In the genomic region with DNA sequence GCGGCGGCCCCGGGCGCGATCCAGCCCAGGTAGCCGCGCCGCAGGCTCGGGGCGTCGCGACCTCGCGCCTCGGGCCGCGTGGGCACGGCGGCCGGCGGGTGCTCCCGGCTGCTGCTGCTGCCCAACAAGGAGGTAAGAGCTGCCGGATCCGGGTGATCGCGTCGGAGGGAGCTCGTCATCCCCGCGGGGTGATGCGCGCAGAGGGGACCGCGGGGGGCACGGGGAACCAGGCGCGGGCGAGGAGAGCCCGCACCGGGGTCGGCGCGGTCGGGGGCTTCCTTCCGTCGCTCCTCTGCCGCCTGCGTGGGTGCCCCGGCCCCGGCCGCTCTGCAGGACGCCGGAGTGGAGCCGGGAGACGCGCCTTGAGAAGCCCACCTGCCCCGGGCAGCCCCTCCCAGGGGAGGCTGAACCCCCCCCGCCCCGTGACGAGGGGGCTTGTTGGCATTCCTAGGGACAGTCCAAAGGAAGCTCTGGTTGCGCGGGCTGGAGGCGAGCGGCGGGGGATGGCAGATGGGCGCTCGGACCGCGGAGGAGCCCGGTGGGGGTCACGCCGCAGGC, we compare ENCODE assay signal across 8 cellular contexts.
A peak's percentile ranks its signal among the peaks of the same experiment; 100 is the strongest.
DNase-seq lines count a peak whose midpoint lies in the region; ATAC-seq and TF ChIP-seq lines count a peak whose summit lies in the region.

No MANE protein-coding gene starts in this region.

- ATAC-seq in GM21717 (IDR thresholded peaks at IDR 0.05; ENCODE audit: unreplicated experiment) = peak; percentile 8
- ATAC-seq in thoracic aorta (ENCODE audit: insufficient number of reproducible peaks, low FRiP score, low read depth) = no peak

- H3K27me3 ChIP-seq in breast epithelium = no peaks in the 10 kb centered on the region
- H3K27me3 ChIP-seq in liver (ENCODE audit: control insufficient read depth in 4 of 4, insufficient read depth in 4 of 4, low read length in 3 of 4) = no peaks in the 10 kb centered on the region
- H3K27me3 ChIP-seq in thoracic aorta (replicated peaks; ENCODE audit: insufficient read depth) = no peaks in the 10 kb centered on the region

- WGBS in liver = under 1% methylated on average over 72 of the region's 72 CpGs

- H3K27ac ChIP-seq in C4-2B = peak overlapping the region; percentile 91
- H3K27ac ChIP-seq in breast epithelium = peak overlapping the region; percentile 90 to 94
- peak overlapping the region; percentile 73 to 92 for H3K27ac ChIP-seq in liver (ENCODE audit: low read depth in 1 of 2, low read length in 2 of 2)
- peak overlapping the region; percentile 85 to 88 for H3K27ac ChIP-seq in thoracic aorta

- peak overlapping the region; percentile 87 to 92 (median 92) for H3K4me3 ChIP-seq in breast epithelium
- peak overlapping the region; percentile 61 to 93 (median 87) for H3K4me3 ChIP-seq in liver (ENCODE audit: low read depth in 1 of 3, low read length in 3 of 3)
- peak overlapping the region; percentile 94 for H3K4me3 ChIP-seq in thoracic aorta

- no peak for TF ChIP-seq RAD21 in liver (IDR thresholded peaks at IDR 0.05)

- TF ChIP-seq POLR2A in breast epithelium (IDR thresholded peaks at IDR 0.05) = no peak

- DNase-seq in NCI-H69 (lab: John Stamatoyannopoulos, UW) (peak; percentile 44), breast epithelium (ENCODE audit: low spot score in 2 of 2) (no peak), thoracic aorta (ENCODE audit: low spot score) (no peak), amniotic stem cell (lab: John Stamatoyannopoulos, UW) (no peak)
- DNase-seq in stimulated activated CD4-positive, alpha-beta T cell treated with anti-CD3 and anti-CD28 coated beads, Interleukin-4, amount 100 ng/mL, for 1 hour = no peak

- intact Hi-C loops in breast epithelium (cut with DNase I; ENCODE audit: low total_unique reads) = loop anchor here (5.0 to 10.0 kb wide), 3 partner anchors 127 to 295 kb away; no protein-coding TSS in a partner anchor

- H3K4me1 ChIP-seq in breast epithelium = no peaks in the 10 kb centered on the region
- H3K4me1 ChIP-seq in liver (ENCODE audit: control insufficient read depth in 4 of 4, insufficient read depth in 4 of 4, low read length in 3 of 4) = peaks cover 9 to 31% (median 25%) of the 10 kb centered on the region in 4 donors
- peaks cover 28 to 37% of the 10 kb centered on the region in 2 donors for H3K4me1 ChIP-seq in thoracic aorta (ENCODE audit: control insufficient read depth in 1 of 2, low read depth in 2 of 2)

- no peaks in the 10 kb centered on the region for H3K36me3 ChIP-seq in breast epithelium
- H3K36me3 ChIP-seq in liver (ENCODE audit: control insufficient read depth in 4 of 4, insufficient read depth in 3 of 4, low read depth in 1 of 4, low read length in 3 of 4) = no peaks in the 10 kb centered on the region
- no peaks in the 10 kb centered on the region for H3K36me3 ChIP-seq in thoracic aorta

- no peaks in the 10 kb centered on the region for H3K9me3 ChIP-seq in breast epithelium
- H3K9me3 ChIP-seq in liver (ENCODE audit: control insufficient read depth in 4 of 4, low read length in 3 of 4) = no peaks in the 10 kb centered on the region
- no peaks in the 10 kb centered on the region for H3K9me3 ChIP-seq in thoracic aorta

- H3K9ac ChIP-seq in liver (ENCODE audit: low read depth in 1 of 2, low read length in 2 of 2) = peak overlapping the region; percentile 6 to 59

- TF ChIP-seq CTCF in C4-2B (conservative IDR thresholded peaks at IDR 0.05) = no peak
- TF ChIP-seq CTCF in breast epithelium (IDR thresholded peaks at IDR 0.05) = no peak
- TF ChIP-seq CTCF in liver (IDR thresholded peaks at IDR 0.05; ENCODE audit: low read depth, low read length, missing input control) = no peak
- no peak for TF ChIP-seq CTCF in thoracic aorta (IDR thresholded peaks at IDR 0.05)

TF ChIP-seq in liver, 16 proteins besides CTCF, POLR2A, EP300 and RAD21:
- TF ChIP-seq GABPA (IDR thresholded peaks at IDR 0.05 in 1 of 2, conservative IDR thresholded peaks at IDR 0.05 in 1 of 2) (no peak), EGR1 (IDR thresholded peaks at IDR 0.05; ENCODE audit: low read depth in 2 of 2) (no peak), NR2F2 (IDR thresholded peaks at IDR 0.05) (no peak), SP1 (IDR thresholded peaks at IDR 0.05) (no peak), REST (IDR thresholded peaks at IDR 0.05) (no peak), FOXA2 (IDR thresholded peaks at IDR 0.05) (no peak), TAF1 (conservative IDR thresholded peaks at IDR 0.05) (no peak), HNF4G (IDR thresholded peaks at IDR 0.05) (no peak), HNF4A (conservative IDR thresholded peaks at IDR 0.05) (no peak), ATF3 (IDR thresholded peaks at IDR 0.05) (no peak), YY1 (IDR thresholded peaks at IDR 0.05) (no peak), ZBTB33 (IDR thresholded peaks at IDR 0.05) (no peak), RXRA (IDR thresholded peaks at IDR 0.05) (no peak), JUND (IDR thresholded peaks at IDR 0.05) (no peak), MAX (IDR thresholded peaks at IDR 0.05) (no peak), FOXA1 (IDR thresholded peaks at IDR 0.05) (no peak)
TF ChIP-seq in liver: peak in this region for 0.
